In genomic region chr19:12802267-12803106, GRCh38 we compare ENCODE assay signal across 8 cellular contexts. TPM values are rescaled to one million over a fixed set of nuclear protein-coding genes. Genes with fewer than 3 reads are reported as not detected.
DNase-seq lines count a peak whose midpoint lies in the region; TF ChIP-seq lines count a peak whose summit lies in the region.

No MANE protein-coding gene starts in this region.

- H3K9ac ChIP-seq in iPS-20b (ENCODE audit: low read depth, low read length): no peak overlapping the region

- no peak for TF ChIP-seq CTCF in suprapubic skin (IDR thresholded peaks at IDR 0.05)

- H3K27ac ChIP-seq in angular gyrus (ENCODE audit: low read depth, low read length): peak overlapping the region; percentile 82
- no peak overlapping the region for H3K27ac ChIP-seq in iPS-20b (ENCODE audit: low read length)
- H3K27ac ChIP-seq in suprapubic skin: peak overlapping the region; percentile 58

- H3K4me1 ChIP-seq in iPS-20b (ENCODE audit: insufficient read depth, low read length) (peaks cover 5% of the 10 kb centered on the region), suprapubic skin (peaks cover 41% of the 10 kb centered on the region)

- DNase-seq in NCI-H2107 treated with DMSO at 0.1 percent for 48 hours (lab: John Stamatoyannopoulos, UW; ENCODE audit: unreplicated experiment): peak; percentile 42
- DNase-seq in NCI-H2107 (lab: John Stamatoyannopoulos, UW): no peak
- DNase-seq in suprapubic skin (ENCODE audit: low spot score in 2 of 2): peak in 1 of 2 donors; percentile 74
- no peak for DNase-seq in SKM-1 (lab: John Stamatoyannopoulos, UW; ENCODE audit: unreplicated experiment)
- DNase-seq in GDM1 (lab: John Stamatoyannopoulos, UW): no peak
- DNase-seq in activated naive CD4-positive, alpha-beta T cell treated with Interleukin-2 at 50 U/mL for 16 hours: no peak

- TF ChIP-seq EP300 in suprapubic skin (IDR thresholded peaks at IDR 0.05): no peak

- peaks cover 6% of the 10 kb centered on the region for H3K27me3 ChIP-seq in iPS-20b (ENCODE audit: insufficient read depth, low read length)
- no peaks in the 10 kb centered on the region for H3K27me3 ChIP-seq in suprapubic skin

- TF ChIP-seq POLR2A in suprapubic skin (IDR thresholded peaks at IDR 0.05): no peak

- H3K9me3 ChIP-seq in iPS-20b (ENCODE audit: insufficient read depth, low read depth, low read length) (no peaks in the 10 kb centered on the region), suprapubic skin (no peaks in the 10 kb centered on the region)

- H3K36me3 ChIP-seq in iPS-20b (ENCODE audit: insufficient read depth, low read depth, low read length) (peaks cover 25% of the 10 kb centered on the region), suprapubic skin (peaks cover 24% of the 10 kb centered on the region)

- 38% methylated on average over 22 of the region's 22 CpGs for WGBS in suprapubic skin

- H3K4me3 ChIP-seq in iPS-20b (ENCODE audit: low read length) (peak overlapping the region; percentile 90), suprapubic skin (peak overlapping the region; percentile 80)

RNA-seq across cellular contexts. Expression of gene THSD8, which starts 0.6 kb away (rescaled TPM):
- total RNA-seq in suprapubic skin: 1 to 10 TPM in 1 of 4 donors, not detected in 3; 1.6 TPM

RNA-seq across cellular contexts. Expression of gene PRDX2, which starts 0.9 kb away (rescaled TPM):
- total RNA-seq in suprapubic skin: 100 to 1,000 TPM; 270 to 579 (median 540) TPM

RNA-seq across cellular contexts. Expression of gene RNASEH2A, which starts 3.9 kb away (rescaled TPM):
- 10 to 100 TPM; 12.3 to 15.4 (median 14.0) TPM for total RNA-seq in suprapubic skin

RNA-seq across cellular contexts. Expression of gene JUNB, which starts 11.2 kb away (rescaled TPM):
- total RNA-seq in suprapubic skin: 1,000 to 10,000 TPM in 3 of 4 donors, 100 to 1,000 TPM in 1; 687 to 2,027 (median 1,088) TPM

RNA-seq across cellular contexts. Expression of gene HOOK2, which starts 27.1 kb away (rescaled TPM):
- 100 to 1,000 TPM in 2 of 4 donors, 10 to 100 TPM in 2; 55.1 to 227 (median 83.6) TPM for total RNA-seq in suprapubic skin
